ENCODE assay signal across 6 cellular contexts in the genomic region with DNA sequence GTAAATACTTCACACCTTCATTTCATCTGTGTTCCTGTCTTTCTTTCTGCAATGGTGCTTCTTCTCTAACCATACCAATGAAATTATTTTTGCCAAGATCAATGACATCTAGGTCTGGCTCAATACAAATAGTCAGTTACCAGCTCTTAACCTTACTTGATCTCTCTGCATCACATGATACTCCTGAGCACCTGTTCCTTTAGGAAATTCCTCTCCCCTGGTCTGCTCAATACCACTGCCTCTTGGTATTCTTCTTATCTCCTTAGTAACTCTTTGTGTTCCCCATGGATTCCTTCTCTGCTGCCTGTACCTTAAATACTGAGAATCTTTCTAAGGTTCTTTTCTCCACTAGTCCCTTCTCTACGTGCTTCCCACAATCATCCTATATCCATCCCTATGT. TPM values are rescaled to one million over a fixed set of nuclear protein-coding genes. Genes with fewer than 3 reads are reported as not detected.
"Had no signal": no experiment of that assay in that cellular context is flagged by ENCODE, and none has a peak within 500 bp of the region (broad histone marks: within the 10 kb centered on the region; RNA-seq: fewer than 3 reads in every experiment).

No MANE protein-coding gene starts in this region.

- H3K36me3 Mint-ChIP-seq: IgD-negative memory B cell had no signal

- H3K27me3 Mint-ChIP-seq: IgD-negative memory B cell had no signal

- H3K27ac ChIP-seq: HL-60 had no signal

- H3K4me1 Mint-ChIP-seq: IgD-negative memory B cell had no signal

- H3K4me3 Mint-ChIP-seq: IgD-negative memory B cell had no signal

- DNase-seq: IMR-90 had no signal

- ATAC-seq: HepG2, K562 had no signal

- H3K4me3 ChIP-seq: K562 had no signal

RNA-seq across cellular contexts. Expression of a gene that starts 25.9 kb away (rescaled TPM):
- total RNA-seq: HepG2, HT-29 had no signal
- polyA plus RNA-seq: HepG2, IgD-negative memory B cell had no signal

RNA-seq across cellular contexts. Expression of a gene that starts 57.3 kb away (rescaled TPM):
- total RNA-seq: HepG2, HT-29 had no signal
- polyA plus RNA-seq: HepG2, IgD-negative memory B cell, K562 had no signal
